1 cellular context compared by ENCODE assay signal in the genomic region with DNA sequence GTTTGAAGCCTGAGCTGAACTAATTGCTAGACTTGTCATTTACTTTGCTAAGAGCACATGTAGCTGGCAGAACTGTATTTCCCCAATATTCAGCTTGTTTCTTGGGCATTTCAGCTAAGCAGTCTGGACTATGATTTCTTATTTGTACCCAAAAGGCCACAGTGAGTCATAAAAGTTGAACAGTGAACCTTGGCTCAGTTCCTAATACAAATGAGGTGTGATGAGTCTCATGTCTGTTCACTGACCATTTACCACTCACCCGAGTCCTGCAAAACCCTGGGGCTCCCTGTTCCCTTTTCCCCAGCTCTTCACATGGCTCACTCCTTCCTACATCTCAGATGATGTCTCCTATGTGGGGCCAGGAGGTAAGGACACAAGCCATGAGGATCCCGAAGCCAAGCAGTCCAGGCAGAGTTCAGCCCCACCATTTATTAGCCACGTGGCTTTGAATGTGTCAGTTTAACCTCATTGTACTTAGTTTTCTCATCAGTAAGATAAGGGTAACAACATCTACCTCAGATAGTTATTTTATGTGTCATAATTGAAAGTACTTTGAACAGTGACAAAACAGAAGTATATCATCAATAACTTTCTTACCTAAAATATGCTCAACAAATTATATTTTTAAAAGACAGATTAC.
TF ChIP-seq lines count a peak whose summit lies in the region.

No MANE protein-coding gene starts in this region.

TF ChIP-seq in SK-N-SH treated with all-trans-retinoic acid at 6 μM for 48 hours, 23 proteins besides CTCF, POLR2A, EP300 and RAD21 (continued from another document):
- TF ChIP-seq, protein P1, sequence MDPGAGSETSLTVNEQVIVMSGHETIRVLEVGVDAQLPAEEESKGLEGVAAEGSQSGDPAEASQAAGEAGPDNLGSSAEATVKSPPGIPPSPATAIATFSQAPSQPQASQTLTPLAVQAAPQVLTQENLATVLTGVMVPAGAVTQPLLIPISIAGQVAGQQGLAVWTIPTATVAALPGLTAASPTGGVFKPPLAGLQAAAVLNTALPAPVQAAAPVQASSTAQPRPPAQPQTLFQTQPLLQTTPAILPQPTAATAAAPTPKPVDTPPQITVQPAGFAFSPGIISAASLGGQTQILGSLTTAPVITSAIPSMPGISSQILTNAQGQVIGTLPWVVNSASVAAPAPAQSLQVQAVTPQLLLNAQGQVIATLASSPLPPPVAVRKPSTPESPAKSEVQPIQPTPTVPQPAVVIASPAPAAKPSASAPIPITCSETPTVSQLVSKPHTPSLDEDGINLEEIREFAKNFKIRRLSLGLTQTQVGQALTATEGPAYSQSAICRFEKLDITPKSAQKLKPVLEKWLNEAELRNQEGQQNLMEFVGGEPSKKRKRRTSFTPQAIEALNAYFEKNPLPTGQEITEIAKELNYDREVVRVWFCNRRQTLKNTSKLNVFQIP (CRISPR knock-in tag; IDR thresholded peaks at IDR 0.05; ENCODE audit: borderline replicate concordance, low read depth) = no peak
- TF ChIP-seq ZNF565 (CRISPR knock-in tag; conservative IDR thresholded peaks at IDR 0.05; ENCODE audit: low read depth) (no peak), ZNF8 (CRISPR knock-in tag; IDR thresholded peaks at IDR 0.05) (no peak), ARNTL (CRISPR knock-in tag; IDR thresholded peaks at IDR 0.05; ENCODE audit: borderline replicate concordance, low read depth) (no peak), ZNF70 (CRISPR knock-in tag; IDR thresholded peaks at IDR 0.05) (no peak), ESRRG (CRISPR knock-in tag; IDR thresholded peaks at IDR 0.05) (no peak)
- TF ChIP-seq, protein P2, sequence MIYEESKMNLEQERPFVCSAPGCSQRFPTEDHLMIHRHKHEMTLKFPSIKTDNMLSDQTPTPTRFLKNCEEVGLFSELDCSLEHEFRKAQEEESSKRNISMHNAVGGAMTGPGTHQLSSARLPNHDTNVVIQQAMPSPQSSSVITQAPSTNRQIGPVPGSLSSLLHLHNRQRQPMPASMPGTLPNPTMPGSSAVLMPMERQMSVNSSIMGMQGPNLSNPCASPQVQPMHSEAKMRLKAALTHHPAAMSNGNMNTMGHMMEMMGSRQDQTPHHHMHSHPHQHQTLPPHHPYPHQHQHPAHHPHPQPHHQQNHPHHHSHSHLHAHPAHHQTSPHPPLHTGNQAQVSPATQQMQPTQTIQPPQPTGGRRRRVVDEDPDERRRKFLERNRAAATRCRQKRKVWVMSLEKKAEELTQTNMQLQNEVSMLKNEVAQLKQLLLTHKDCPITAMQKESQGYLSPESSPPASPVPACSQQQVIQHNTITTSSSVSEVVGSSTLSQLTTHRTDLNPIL (CRISPR knock-in tag; IDR thresholded peaks at IDR 0.05; ENCODE audit: low read depth) = no peak
TF ChIP-seq in SK-N-SH treated with all-trans-retinoic acid at 6 μM for 48 hours: peak in this region for 0.
